In the genomic region with DNA sequence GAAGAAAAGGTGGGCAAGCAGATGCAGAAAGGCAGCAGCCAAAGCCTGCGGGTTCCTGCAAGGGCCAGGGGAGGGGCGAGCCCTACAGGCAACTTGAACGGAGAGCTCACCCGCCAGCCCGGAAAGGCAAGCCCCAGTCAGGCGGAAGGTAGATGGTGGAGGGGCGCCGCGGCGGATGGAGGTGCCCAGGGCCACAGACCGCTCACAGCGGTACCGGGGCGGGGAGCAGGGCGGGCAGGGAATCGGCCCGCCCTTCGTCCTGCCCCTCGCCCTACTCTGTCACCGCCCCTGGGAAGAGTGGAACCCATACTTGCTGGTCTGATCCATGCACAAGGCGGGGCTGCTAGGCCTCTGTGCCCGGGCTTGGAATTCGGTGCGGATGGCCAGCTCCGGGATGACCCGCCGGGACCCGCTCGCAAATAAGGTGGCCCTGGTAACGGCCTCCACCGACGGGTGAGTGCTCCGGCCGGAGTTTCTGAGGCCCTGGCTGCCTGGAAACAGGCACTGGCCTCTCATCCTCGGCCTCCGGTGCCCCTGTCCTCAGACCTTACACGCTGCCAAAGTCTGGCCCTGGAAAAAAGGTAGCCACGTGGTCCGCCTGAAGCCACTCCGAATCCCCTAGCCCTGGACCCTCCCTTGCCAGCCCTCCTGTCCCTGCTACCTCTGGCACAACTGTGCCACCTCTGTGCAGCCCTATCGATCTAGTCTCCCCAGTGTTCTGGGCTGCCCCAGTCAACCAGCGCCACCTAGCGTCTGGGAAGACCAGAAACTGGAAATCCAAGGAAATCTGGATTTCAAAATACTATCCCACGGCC, we compare ENCODE assay signal across 8 cellular contexts. TPM values are rescaled to one million over a fixed set of nuclear protein-coding genes. Genes with fewer than 3 reads are reported as not detected.
A peak's percentile ranks its signal among the peaks of the same experiment; 100 is the strongest.
DNase-seq lines count a peak whose midpoint lies in the region; FAIRE-seq and TF ChIP-seq lines count a peak whose summit lies in the region.

A gene (plus strand): TSS at position 307 of the 815 bp plus-strand sequence. CDS start 19 bp downstream, at position 326.

- no peak for FAIRE-seq in H1 (lab: Jason Lieb, UNC)

- POLR2A ChIA-PET in H1 (lab: Charles Lee; ENCODE audit: partially characterized antibody), result interaction anchor here (0.7 kb wide), 1 partner anchor 142 kb away, joined by 3 read pairs; no protein-coding TSS in a partner anchor

- H3K79me2 ChIP-seq in H1 (ENCODE audit: control insufficient read depth in 1 of 2, insufficient read depth in 2 of 2, low read length in 2 of 2), result no peaks in the 10 kb centered on the region

- peak within 1 kb of the TSS; percentile 69 for H3K27ac ChIP-seq in H1 (ENCODE audit: low read depth, low read length)

- H2AFZ ChIP-seq in H1 (ENCODE audit: low read length), result peak within 1 kb of the TSS; percentile 79; the same call in 1 of the 2 replicates

- peak; percentile 81 for DNase-seq in COR-L47 (lab: John Stamatoyannopoulos, UW)
- peak; percentile 84 for DNase-seq in GM20000 (ENCODE audit: low spot score)
- DNase-seq in HT1080 (ENCODE audit: low read depth), result peak; percentile 88
- DNase-seq in NOMO-1 treated with DMSO at 0.1 percent for 48 hours (lab: John Stamatoyannopoulos, UW; ENCODE audit: unreplicated experiment), result peak; percentile 76
- peak; percentile 54 to 65 for DNase-seq in activated CD8-positive, alpha-beta memory T cell treated with anti-CD3 and anti-CD28 coated beads for 4 hours (ENCODE audit: low read depth in 2 of 2)
- DNase-seq in H1 (ENCODE audit: low read depth in 1 of 2, low spot score in 2 of 2), result peak; percentile 59 to 86
- peak; percentile 91 for DNase-seq in mesenteric fat pad (ENCODE audit: low spot score)
- peak; percentile 56 for DNase-seq in stimulated activated CD8-positive, alpha-beta memory T cell treated with anti-CD3 and anti-CD28 coated beads, Interleukin-15, amount 100 ng/mL, for 24 hours (ENCODE audit: low read depth)

- H4K91ac ChIP-seq in H1 (replicated peaks; ENCODE audit: insufficient read length, low read length), result peak within 1 kb of the TSS; percentile 80

- H3K4ac ChIP-seq in H1 (replicated peaks; ENCODE audit: insufficient read length, low read depth, low read length), result no peak within 1 kb of the TSS

- no peaks in the 10 kb centered on the region; the same call in 1 of the 2 replicates for H3K23me2 ChIP-seq in H1 (ENCODE audit: low read depth, low read length)

- peak within 1 kb of the TSS; percentile 96 for H2BK5ac ChIP-seq in H1 (ENCODE audit: low read depth, low read length)

- peak within 1 kb of the TSS; percentile 72 to 90 (median 86) for H3K4me3 ChIP-seq in H1 (ENCODE audit: extremely low read depth in 1 of 4, insufficient read depth in 2 of 4, low read depth in 3 of 4, low read length in 4 of 4)

- no peak within 1 kb of the TSS for H2BK20ac ChIP-seq in H1 (ENCODE audit: low read length)

- no peaks in the 10 kb centered on the region for H4K20me1 ChIP-seq in H1 (replicated peaks in 1 of 2; ENCODE audit: control insufficient read depth in 1 of 2, insufficient read depth in 2 of 2, low read length in 2 of 2)

- no peak within 1 kb of the TSS for H3K14ac ChIP-seq in H1 (ENCODE audit: insufficient read length)

- peak; percentile 71 to 82 for TF ChIP-seq RAD21 in H1 (IDR thresholded peaks at IDR 0.05 in 1 of 2, conservative IDR thresholded peaks at IDR 0.05 in 1 of 2; ENCODE audit: low read depth in 2 of 2, low read length in 2 of 2)

- H2BK12ac ChIP-seq in H1 (ENCODE audit: low read depth, low read length), result no peak within 1 kb of the TSS

- WGBS in H1 (ENCODE audit: extremely low coverage in 1 of 2, insufficient coverage in 1 of 2, insufficient read length in 1 of 2, insufficient replicate concordance in 2 of 2, low coverage in 1 of 2, low lambda C conversion rate in 2 of 2, missing lambda C conversion rate in 1 of 2), 2 experiments, result 3% methylated on average over 31 of the region's 44 CpGs; no CpG with 5 or more reads in 1 of the 2 experiments

- TF ChIP-seq EP300 in H1 (IDR thresholded peaks at IDR 0.05; ENCODE audit: borderline replicate concordance in 1 of 2, low read depth in 2 of 2, low read length in 2 of 2), result no peak

- no peak within 1 kb of the TSS for H3K23ac ChIP-seq in H1 (ENCODE audit: insufficient read length)

- H2AK5ac ChIP-seq in H1 (ENCODE audit: low read depth, low read length), result no peak within 1 kb of the TSS

- TF ChIP-seq POLR2A in H1 (IDR thresholded peaks at IDR 0.05; ENCODE audit: control extremely low read depth in 1 of 2, low read depth in 2 of 2, low read length in 2 of 2), result peak in 1 of 2 experiments; percentile 78; a peak in 2 of 3 replicates

- H3K79me1 ChIP-seq in H1 (ENCODE audit: low read depth, low read length), result no peaks in the 10 kb centered on the region

- TF ChIP-seq CTCF in GM20000 (IDR thresholded peaks at IDR 0.05; ENCODE audit: extremely low read depth, missing control alignments), result peak; percentile 86
- peak; percentile 79 to 89 (median 87) for TF ChIP-seq CTCF in H1 (IDR thresholded peaks at IDR 0.05; ENCODE audit: control extremely low read depth in 1 of 3, insufficient read depth in 1 of 3, low read depth in 1 of 3, low read length in 3 of 3)

- H3K18ac ChIP-seq in H1 (ENCODE audit: extremely low read depth, low read length), result peak within 1 kb of the TSS; percentile 83

- H3K4me2 ChIP-seq in H1 (ENCODE audit: insufficient read depth in 1 of 2, low read depth in 2 of 2, low read length in 2 of 2), result peak within 1 kb of the TSS; percentile 71 to 92

- H4K8ac ChIP-seq in H1 (ENCODE audit: extremely low read depth, insufficient read depth, low read length), result peak within 1 kb of the TSS; percentile 89; the same call in 1 of the 2 replicates

- no peak within 1 kb of the TSS for H2BK15ac ChIP-seq in H1 (ENCODE audit: low read length)

- H3K9me3 ChIP-seq in H1 (ENCODE audit: insufficient read depth in 2 of 2, low read depth in 1 of 2, low read length in 1 of 2), result no peaks in the 10 kb centered on the region

- peak within 1 kb of the TSS; percentile 77 for H4K5ac ChIP-seq in H1 (ENCODE audit: insufficient read length, low read depth, low read length)

- H3K36me3 ChIP-seq in H1 (ENCODE audit: control insufficient read depth in 2 of 4, insufficient read depth in 4 of 4, low read length in 3 of 4), result no peaks in the 10 kb centered on the region

- peak within 1 kb of the TSS; percentile 92 for H3K56ac ChIP-seq in H1 (replicated peaks; ENCODE audit: insufficient read length, low read depth, low read length)

- no peaks in the 10 kb centered on the region for H3K27me3 ChIP-seq in H1 (replicated peaks in 1 of 4; ENCODE audit: control insufficient read depth in 3 of 4, extremely low read depth in 1 of 4, insufficient read depth in 3 of 4, low read length in 3 of 4)

- H3K9ac ChIP-seq in H1 (replicated peaks in 1 of 4; ENCODE audit: extremely low read depth in 1 of 4, low read depth in 3 of 4, low read length in 3 of 4), result peak within 1 kb of the TSS; percentile 15 to 76 (median 66)

- peaks cover 0 to 7% (median under 1%) of the 10 kb centered on the region in 4 experiments; a peak in 2 of 7 replicates for H3K4me1 ChIP-seq in H1 (replicated peaks in 1 of 4; ENCODE audit: control insufficient read depth in 3 of 4, insufficient read depth in 4 of 4, low read length in 3 of 4)

- H2BK120ac ChIP-seq in H1 (replicated peaks; ENCODE audit: low read depth, low read length), result no peak within 1 kb of the TSS

- CTCF ChIA-PET in H1 (lab: Charles Lee; ENCODE audit: partially characterized antibody), result interaction anchor here (0.6 to 4.2 kb wide), 21 partner anchors 10 to 382 kb away, joined by 3 to 35 read pairs (median 4); a partner anchor contains a TSS

TF ChIP-seq in H1, 55 proteins besides CTCF, POLR2A, EP300 and RAD21 (continues in another document):
- TF ChIP-seq CHD1 (IDR thresholded peaks at IDR 0.05; ENCODE audit: low read depth, low read length), result no peak
- TF ChIP-seq TEAD4 (IDR thresholded peaks at IDR 0.05; ENCODE audit: low read depth, low read length), result no peak
- no peak for TF ChIP-seq NRF1 (IDR thresholded peaks at IDR 0.05; ENCODE audit: low read depth, low read length)
- TF ChIP-seq, protein P1, sequence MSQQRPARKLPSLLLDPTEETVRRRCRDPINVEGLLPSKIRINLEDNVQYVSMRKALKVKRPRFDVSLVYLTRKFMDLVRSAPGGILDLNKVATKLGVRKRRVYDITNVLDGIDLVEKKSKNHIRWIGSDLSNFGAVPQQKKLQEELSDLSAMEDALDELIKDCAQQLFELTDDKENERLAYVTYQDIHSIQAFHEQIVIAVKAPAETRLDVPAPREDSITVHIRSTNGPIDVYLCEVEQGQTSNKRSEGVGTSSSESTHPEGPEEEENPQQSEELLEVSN (IDR thresholded peaks at IDR 0.05), result no peak
- TF ChIP-seq, protein P2, sequence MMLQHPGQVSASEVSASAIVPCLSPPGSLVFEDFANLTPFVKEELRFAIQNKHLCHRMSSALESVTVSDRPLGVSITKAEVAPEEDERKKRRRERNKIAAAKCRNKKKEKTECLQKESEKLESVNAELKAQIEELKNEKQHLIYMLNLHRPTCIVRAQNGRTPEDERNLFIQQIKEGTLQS (IDR thresholded peaks at IDR 0.05; ENCODE audit: insufficient read depth, low read depth, low read length), result no peak
- TF ChIP-seq CEBPB (IDR thresholded peaks at IDR 0.05; ENCODE audit: low read depth, low read length), result no peak
- no peak for TF ChIP-seq BACH1 (IDR thresholded peaks at IDR 0.05; ENCODE audit: low read length)
- TF ChIP-seq TAF1 (IDR thresholded peaks at IDR 0.05; ENCODE audit: low read depth, low read length), result peak; percentile 77
- no peak for TF ChIP-seq FOSL1 (IDR thresholded peaks at IDR 0.05; ENCODE audit: insufficient read depth, low read depth, low read length)
- TF ChIP-seq PHF8 (conservative IDR thresholded peaks at IDR 0.05; ENCODE audit: low read depth, low read length), result peak; percentile 77
- no peak for TF ChIP-seq SIRT6 (IDR thresholded peaks at IDR 0.05; ENCODE audit: low read length)
- no peak for TF ChIP-seq CHD2 (IDR thresholded peaks at IDR 0.05; ENCODE audit: low read length)
- no peak for TF ChIP-seq HDAC6 (IDR thresholded peaks at IDR 0.05; ENCODE audit: low read depth, low read length)
- no peak for TF ChIP-seq JUND (IDR thresholded peaks at IDR 0.05; ENCODE audit: low read length)

RNA-seq across cellular contexts. Expression of the gene that starts here (rescaled TPM):
- 36.9 and 37.4 TPM in 2 replicates for total RNA-seq in HT1080 (2014; rRNA removed; shearing (Covaris generic))
- 43.7 and 45.4 TPM in 2 replicates for polyA plus RNA-seq in HT1080 (2015; cell fraction: cytosol; rRNA removed)
- 23.8 and 26.5 TPM in 2 replicates for polyA plus RNA-seq in HT1080 (2015; cell fraction: nucleus; rRNA removed)
- 16.2 and 19.2 TPM in 2 replicates for total RNA-seq in H1 (2021; fragmentation: NEBNext Ultra II Directional; extraction: Animal tissue kit (Norgen Biotek cat#: 25700))
- polyA plus RNA-seq in H1 (2011; rRNA removed), result 11.7 and 18.3 TPM in 2 replicates
- 19.1 TPM for polyA plus RNA-seq in H1 (2011; cell fraction: cytosol; rRNA removed)
- 14.3 TPM for polyA plus RNA-seq in H1 (2011; cell fraction: nucleus; rRNA removed)
- polyA plus RNA-seq in H1 (2012, experiment 1 of 2), result 10.6 to 25.8 TPM (median 21.9 TPM) in 4 replicates
- 22.5 TPM for polyA plus RNA-seq in H1 (2012, experiment 2 of 2)
- polyA plus RNA-seq in H1 (2013, experiment 1 of 2), result 10.7 TPM
- polyA plus RNA-seq in H1 (2013, experiment 2 of 2), result 10.9 TPM
- 4.4 and 4.6 TPM in 2 replicates for polyA minus RNA-seq in H1 (2011; rRNA and poly(A)+ RNA removed)
- 5.7 TPM for polyA minus RNA-seq in H1 (2011; cell fraction: cytosol; rRNA and poly(A)+ RNA removed)
- 4.9 TPM for polyA minus RNA-seq in H1 (2011; cell fraction: nucleus; rRNA and poly(A)+ RNA removed)
- 19.2 TPM for total RNA-seq in mesenteric fat pad

Comparison
In these comparisons a context has a peak if more than half of its experiments do, and no peak if none do; other contexts are left out.
1. Peak in every context shown above with its lines: DNase-seq, H3K4me3 ChIP-seq and H3K27ac ChIP-seq.